ENCODE assay signal across 8 cellular contexts in genomic region chr15:31434418-31435255, GRCh38.
DNase-seq lines count a peak whose midpoint lies in the region; ATAC-seq and TF ChIP-seq lines count a peak whose summit lies in the region.

No MANE protein-coding gene starts in this region.

- peak; percentile 79 for DNase-seq in GM13977 (ENCODE audit: low spot score)
- DNase-seq in SIG-M5 treated with dmso at 0.1 percent for 504 hours (lab: John Stamatoyannopoulos, UW; ENCODE audit: unreplicated experiment), result peak; percentile 92
- peak; percentile 78 for DNase-seq in activated naive CD4-positive, alpha-beta T cell treated with anti-CD3 and anti-CD28 coated beads, Interleukin-2, amount 50 U/mL, for 16 hours
- DNase-seq in iris pigment epithelial cell (ENCODE audit: low read depth), result peak; percentile 94
- peak; percentile 76 to 81 for DNase-seq in stimulated activated CD4-positive, alpha-beta T cell treated with anti-CD3 and anti-CD28 coated beads, Interleukin-4, amount 100 ng/mL, for 48 hours (ENCODE audit: low read depth in 2 of 2)
- DNase-seq in NCI-H446 treated with DMSO at 0.1 percent for 48 hours (lab: John Stamatoyannopoulos, UW), result no peak
- DNase-seq in DMS53 (lab: John Stamatoyannopoulos, UW), result no peak

- in situ Hi-C loops in GM13977 (cut with MboI; ENCODE audit: low pct_unique_long_range_greater_than_20kb, low sequenced_read_pairs, unreplicated experiment), result loop anchor here (10.0 kb wide), 2 partner anchors 50 to 210 kb away; no protein-coding TSS in a partner anchor

- no peak for TF ChIP-seq CTCF in GM13977 (IDR thresholded peaks at IDR 0.05; ENCODE audit: extremely low read depth, insufficient read depth, missing control alignments)

- ATAC-seq in HG02943 (IDR thresholded peaks at IDR 0.05; ENCODE audit: low read depth, unreplicated experiment), result peak; percentile 49

Comparison
In these comparisons a context has a peak if more than half of its experiments do, and no peak if none do; other contexts are left out.
1. DNase-seq: peak in GM13977 (single experiment), SIG-M5 treated with dmso at 0.1 percent for 504 hours (single experiment), activated naive CD4-positive, alpha-beta T cell treated with anti-CD3 and anti-CD28 coated beads, Interleukin-2, amount 50 U/mL, for 16 hours (single experiment), iris pigment epithelial cell (single experiment) and stimulated activated CD4-positive, alpha-beta T cell treated with anti-CD3 and anti-CD28 coated beads, Interleukin-4, amount 100 ng/mL, for 48 hours (2 of 2); none in NCI-H446 treated with DMSO at 0.1 percent for 48 hours (single experiment) and DMS53 (single experiment).